Comparison of ENCODE assay signal across 23 cellular contexts in the genomic region with DNA sequence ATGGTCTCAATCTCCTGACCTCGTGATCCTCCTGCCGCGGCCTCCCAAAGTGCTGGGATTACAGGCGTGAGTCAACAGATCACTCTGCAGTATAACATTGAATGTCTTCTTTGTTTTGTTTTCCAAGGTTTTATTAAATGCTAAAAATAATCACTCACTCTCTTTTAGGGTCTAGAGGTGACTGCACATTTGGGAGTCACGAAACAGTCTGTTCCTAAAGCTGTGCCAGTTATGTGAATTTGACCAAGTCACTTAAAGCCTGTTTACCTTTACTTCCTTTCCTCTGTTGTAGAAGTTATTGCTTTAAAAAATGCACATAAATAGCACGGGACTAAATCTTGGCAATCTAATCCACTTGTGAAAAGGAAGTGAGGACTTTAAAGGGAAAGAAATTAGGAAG.
"Had no signal": no experiment of that assay in that cellular context is flagged by ENCODE, and none has a peak within 500 bp of the region (broad histone marks: within the 10 kb centered on the region; RNA-seq: fewer than 3 reads in every experiment).

No MANE protein-coding gene starts in this region.

- H3K27me3 ChIP-seq: adrenal gland, Peyer's patch, SJSA1 had no signal

- H3K4me3 Mint-ChIP-seq: activated CD8-positive, alpha-beta T cell treated with anti-CD3 and anti-CD28 coated beads for 36 hours; activated naive CD8-positive, alpha-beta T cell treated with anti-CD3 and anti-CD28 coated beads, Interleukin-2, amount 10 ng/mL, durations not matched to agents 7 days and 5 days; T-helper 17 cell had no signal

- H3K36me3 ChIP-seq: adrenal gland, Peyer's patch, SJSA1, WERI-Rb-1 had no signal

- H3K27me3 Mint-ChIP-seq: activated CD8-positive, alpha-beta T cell treated with anti-CD3 and anti-CD28 coated beads for 36 hours; activated naive CD8-positive, alpha-beta T cell treated with anti-CD3 and anti-CD28 coated beads, Interleukin-2, amount 10 ng/mL, durations not matched to agents 7 days and 5 days; T-helper 17 cell had no signal

- H3K9me3 ChIP-seq: adrenal gland, Peyer's patch, SJSA1 had no signal

- H3K4me3 ChIP-seq: adrenal gland, Peyer's patch, SJSA1 had no signal

- H3K27ac ChIP-seq: SJSA1, WERI-Rb-1 had no signal

- H3K27ac Mint-ChIP-seq: activated CD8-positive, alpha-beta T cell treated with anti-CD3 and anti-CD28 coated beads for 36 hours; activated naive CD8-positive, alpha-beta T cell treated with anti-CD3 and anti-CD28 coated beads, Interleukin-2, amount 10 ng/mL, durations not matched to agents 7 days and 5 days; T-helper 17 cell had no signal

- FAIRE-seq: TTC549 had no signal

- DNase-seq: activated CD4-positive, alpha-beta T cell treated with anti-CD3 and anti-CD28 coated beads for 4 hours; activated CD8-positive, alpha-beta memory T cell treated with anti-CD3 and anti-CD28 coated beads, Interleukin-2, amount 50 U/mL, for 4 hours; activated CD8-positive, alpha-beta T cell treated with anti-CD3 and anti-CD28 coated beads for 36 hours; activated naive CD4-positive, alpha-beta T cell treated with anti-CD3 and anti-CD28 coated beads, Interleukin-2, amount 50 U/mL, for 16 hours; activated naive CD8-positive, alpha-beta T cell treated with anti-CD3 and anti-CD28 coated beads, Interleukin-2, amount 10 ng/mL, durations not matched to agents 7 days and 5 days; adrenal gland; anterior cingulate cortex; KG1; NCI-H1092; NCI-H1417; NCI-H1930; NCI-H2171; NCI-H226; NCI-H526; NCI-H82; OCI-M1; Peyer's patch; SHP77; T-helper 17 cell; T1000; WERI-Rb-1 had no signal

- H3K4me1 ChIP-seq: SJSA1 had no signal
